ENCODE assay signal across 1 cellular context in the genomic region with DNA sequence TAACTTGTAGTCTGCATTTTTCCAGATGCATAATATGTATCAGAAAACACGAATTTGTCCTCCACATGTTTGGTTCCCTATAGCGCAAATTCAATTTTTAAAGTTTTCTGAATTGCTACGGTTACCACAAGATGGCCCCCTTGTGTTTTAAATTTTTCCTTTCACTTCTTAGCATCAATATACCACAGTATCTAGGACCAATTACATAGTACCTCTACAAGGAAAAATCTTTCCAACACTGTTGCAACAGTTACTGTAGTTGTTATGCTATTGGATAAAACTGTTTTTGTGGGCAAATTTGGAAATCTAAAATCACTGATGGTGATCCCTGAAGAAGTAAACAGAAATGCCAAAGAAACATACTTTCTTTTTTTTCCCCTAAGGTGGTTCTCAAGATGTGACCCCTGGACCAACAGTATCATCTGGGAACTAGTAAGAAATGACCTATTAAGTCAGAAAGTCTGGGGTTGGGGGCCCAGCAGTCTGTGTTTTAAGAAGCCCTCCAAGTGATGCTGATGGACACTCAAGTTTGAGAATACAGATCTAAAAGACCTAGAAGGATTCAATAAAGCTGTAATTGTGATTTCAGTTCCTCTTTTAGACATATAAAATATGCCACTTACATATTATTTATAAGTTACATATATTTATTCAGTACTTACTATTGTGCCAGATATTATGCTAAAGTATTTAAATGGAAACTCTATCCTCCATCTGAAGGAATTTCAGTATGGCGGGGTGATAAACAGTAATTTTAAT.
TF ChIP-seq lines count a peak whose summit lies in the region.

No MANE protein-coding gene starts in this region.

TF ChIP-seq in GM23338, 12 proteins besides CTCF, POLR2A, EP300 and RAD21 (continued from another document):
- TF ChIP-seq ETS1 (IDR thresholded peaks at IDR 0.05) = no peak
- TF ChIP-seq EZH2 (IDR thresholded peaks at IDR 0.05; ENCODE audit: low read depth, unreplicated experiment) = no peak
- no peak for TF ChIP-seq EZH2phosphoT487 (IDR thresholded peaks at IDR 0.05; ENCODE audit: unreplicated experiment)
- no peak for TF ChIP-seq POLR2AphosphoS5 (IDR thresholded peaks at IDR 0.05; ENCODE audit: low read depth)
- TF ChIP-seq STAT1 (IDR thresholded peaks at IDR 0.05; ENCODE audit: unreplicated experiment) = no peak
